Comparison of ENCODE assay signal across 9 cellular contexts in genomic region chr19:41431426-41432386, GRCh38. TPM values are rescaled to one million over a fixed set of nuclear protein-coding genes. Genes with fewer than 3 reads are reported as not detected.
DNase-seq lines count a peak whose midpoint lies in the region; ATAC-seq and TF ChIP-seq lines count a peak whose summit lies in the region.
"Had no signal": no experiment of that assay in that cellular context is flagged by ENCODE, and none has a peak within 500 bp of the region (broad histone marks: within the 10 kb centered on the region; RNA-seq: fewer than 3 reads in every experiment).

No MANE protein-coding gene starts in this region.

- peak; percentile 52 for TF ChIP-seq CTCF in Loucy (conservative IDR thresholded peaks at IDR 0.05; ENCODE audit: low read length)
- TF ChIP-seq CTCF in brain (conservative IDR thresholded peaks at IDR 0.05) = peak; percentile 24 to 34

- peak; percentile 37 for DNase-seq in Caki2 (ENCODE audit: low read depth)
- no peak for DNase-seq in memory B cell (ENCODE audit: low spot score in 2 of 2)
- no peak for DNase-seq in NCI-H345 treated with DMSO at 0.1 percent for 48 hours (lab: John Stamatoyannopoulos, UW; ENCODE audit: unreplicated experiment)
- DNase-seq in ACHN = no peak
- no peak for DNase-seq in cortex of kidney (lab: John Stamatoyannopoulos, UW)
- DNase-seq in amniotic stem cell (lab: John Stamatoyannopoulos, UW) = no peak

- peaks cover 18% of the 10 kb centered on the region for H3K4me1 Mint-ChIP-seq in brain
- peaks cover 13% of the 10 kb centered on the region for H3K4me1 Mint-ChIP-seq in memory B cell

- H3K36me3 ChIP-seq in Loucy (ENCODE audit: insufficient read depth, low read length) = peaks cover 12% of the 10 kb centered on the region; the same call in 1 of the 2 replicates

- in situ Hi-C loops in Caki2 (cut with HindIII; ENCODE audit: low pct_unique_long_range_greater_than_20kb, low sequenced_read_pairs) (no loop called here), ACHN (cut with HindIII; ENCODE audit: low pct_ligation_motif_present, low pct_unique_long_range_greater_than_20kb, low sequenced_read_pairs) (no loop called here)

- no peaks in the 10 kb centered on the region for H3K27me3 ChIP-seq in Loucy (ENCODE audit: insufficient read depth, low read length, poor library complexity, severe bottlenecking)
- H3K27me3 ChIP-seq: pancreas had no signal

- H3K4me2 ChIP-seq in Loucy (ENCODE audit: low read depth, low read length, poor library complexity, severe bottlenecking) = no peak overlapping the region

- no peak overlapping the region for H2AFZ ChIP-seq in Loucy (ENCODE audit: low read length)

- H3K4me3 ChIP-seq in Loucy (ENCODE audit: low read length, poor library complexity, severe bottlenecking) = no peak overlapping the region
- H3K4me3 ChIP-seq: pancreas had no signal

- H3K27me3 Mint-ChIP-seq in brain (no peaks in the 10 kb centered on the region), memory B cell (no peaks in the 10 kb centered on the region)

- H3K9me3 Mint-ChIP-seq in brain (no peaks in the 10 kb centered on the region), memory B cell (no peaks in the 10 kb centered on the region)

- H3K9ac ChIP-seq in Loucy (ENCODE audit: low read depth, low read length, poor library complexity, severe bottlenecking) = no peak overlapping the region

- H3K4me3 Mint-ChIP-seq in brain (no peak overlapping the region), memory B cell (no peak overlapping the region)

- no peaks in the 10 kb centered on the region for H3F3A ChIP-seq in Loucy (ENCODE audit: low read depth)

- no peaks in the 10 kb centered on the region for H3K9me2 ChIP-seq in Loucy (replicated peaks; ENCODE audit: low read depth, low read length)

- H3K79me2 ChIP-seq in Loucy (ENCODE audit: insufficient read depth, low read length) = no peaks in the 10 kb centered on the region

- H3K4me1 ChIP-seq in Loucy (ENCODE audit: insufficient read depth, low read length, poor library complexity, severe bottlenecking) = peaks cover 18% of the 10 kb centered on the region
- H3K4me1 ChIP-seq: pancreas had no signal

- ATAC-seq in memory B cell (ENCODE audit: low read depth) = no peak

- H3K36me3 Mint-ChIP-seq in brain (peaks cover 15% of the 10 kb centered on the region), memory B cell (peaks cover 15% of the 10 kb centered on the region)

- H3K27ac Mint-ChIP-seq in brain (peak overlapping the region in 4 of 5 experiments; percentile 15 to 83 (median 62)), memory B cell (peak overlapping the region; percentile 3)

- H3K9me3 ChIP-seq in Loucy (ENCODE audit: insufficient read depth, low read depth, low read length) = no peaks in the 10 kb centered on the region
- H3K9me3 ChIP-seq: pancreas had no signal

- no peaks in the 10 kb centered on the region for H4K20me1 ChIP-seq in Loucy (ENCODE audit: insufficient read depth, low read length, poor library complexity, severe bottlenecking)

RNA-seq across cellular contexts. Expression of gene B3GNT8, which starts 4.5 kb away (rescaled TPM):
- 0.41 TPM in 1 of 2 replicates, not detected in the other for total RNA-seq in Caki2 (2014; rRNA removed; shearing (Covaris generic); ENCODE audit: low replicate concordance)
- 0.73 TPM for polyA plus RNA-seq in brain (ENCODE audit: insufficient read depth, low read depth, low replicate concordance)

RNA-seq across cellular contexts. Expression of gene DMAC2, which starts 8.0 kb away (rescaled TPM):
- 68.5 and 79.9 TPM in 2 replicates for total RNA-seq in Caki2 (2014; rRNA removed; shearing (Covaris generic); ENCODE audit: low replicate concordance)
- polyA plus RNA-seq in brain (ENCODE audit: insufficient read depth, low read depth, low replicate concordance) = 71.4 TPM

RNA-seq across cellular contexts. Expression of gene ERICH4, which starts 11.2 kb away (rescaled TPM):
- total RNA-seq in Caki2 (2014; rRNA removed; shearing (Covaris generic); ENCODE audit: low replicate concordance) = not detected in 2 replicates
- not detected for polyA plus RNA-seq in brain (ENCODE audit: insufficient read depth, low read depth, low replicate concordance)
- total RNA-seq: pancreas had no signal
- polyA plus RNA-seq: pancreas had no signal

RNA-seq across cellular contexts. Expression of gene BCKDHA, which starts 34.1 kb away (rescaled TPM):
- total RNA-seq in Caki2 (2014; rRNA removed; shearing (Covaris generic); ENCODE audit: low replicate concordance) = 121 and 196 TPM in 2 replicates
- polyA plus RNA-seq in brain (ENCODE audit: insufficient read depth, low read depth, low replicate concordance) = 53.0 TPM

RNA-seq across cellular contexts. Expression of gene EXOSC5, which starts 34.5 kb away (rescaled TPM):
- 78.5 and 97.8 TPM in 2 replicates for total RNA-seq in Caki2 (2014; rRNA removed; shearing (Covaris generic); ENCODE audit: low replicate concordance)
- 46.6 TPM for polyA plus RNA-seq in brain (ENCODE audit: insufficient read depth, low read depth, low replicate concordance)
